Comparison of ENCODE assay signal across 8 cellular contexts in the genomic region with DNA sequence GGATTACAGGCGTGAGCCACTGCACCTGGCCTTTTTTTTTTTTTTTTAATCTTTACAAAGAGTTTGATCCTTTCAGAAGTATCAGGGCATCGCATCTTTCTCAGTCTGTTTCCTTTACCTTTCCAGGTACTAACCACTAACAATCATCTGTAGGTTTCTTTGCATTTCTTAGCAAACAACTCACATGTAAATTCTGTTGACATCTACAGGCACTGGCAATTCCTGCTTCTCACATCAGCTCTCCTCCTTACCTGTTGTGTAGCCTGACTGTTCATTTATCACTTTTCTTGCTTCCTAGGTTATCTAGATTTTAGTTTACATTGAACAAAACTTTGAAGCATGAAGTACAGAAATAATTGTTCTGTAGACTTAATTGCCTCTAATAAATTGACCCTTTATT.
"Had no signal": no experiment of that assay in that cellular context is flagged by ENCODE, and none has a peak within 500 bp of the region (broad histone marks: within the 10 kb centered on the region; RNA-seq: fewer than 3 reads in every experiment).

No MANE protein-coding gene starts in this region.

- H3K4me3 ChIP-seq: HAP-1 had no signal

- H3K27ac Mint-ChIP-seq: HFFc6, IgD-negative memory B cell had no signal

- H3K4me2 ChIP-seq: KMS-11 had no signal

- DNase-seq: GOT3, HFFc6, Karpas-422, KBM-7 had no signal

- H3K9ac ChIP-seq: KMS-11 had no signal

- H3K9me3 ChIP-seq: HAP-1 had no signal

- ATAC-seq: HepG2 had no signal

- H3K9me3 Mint-ChIP-seq: HFFc6, IgD-negative memory B cell had no signal

- H3K27ac ChIP-seq: KMS-11 had no signal

- H3K4me3 Mint-ChIP-seq: HFFc6, IgD-negative memory B cell had no signal

- H3K4me1 ChIP-seq: HAP-1 had no signal

- H3K4me1 Mint-ChIP-seq: IgD-negative memory B cell had no signal

- H3K36me3 ChIP-seq: HAP-1 had no signal
